Comparison of ENCODE assay signal across 22 cellular contexts in the genomic region with DNA sequence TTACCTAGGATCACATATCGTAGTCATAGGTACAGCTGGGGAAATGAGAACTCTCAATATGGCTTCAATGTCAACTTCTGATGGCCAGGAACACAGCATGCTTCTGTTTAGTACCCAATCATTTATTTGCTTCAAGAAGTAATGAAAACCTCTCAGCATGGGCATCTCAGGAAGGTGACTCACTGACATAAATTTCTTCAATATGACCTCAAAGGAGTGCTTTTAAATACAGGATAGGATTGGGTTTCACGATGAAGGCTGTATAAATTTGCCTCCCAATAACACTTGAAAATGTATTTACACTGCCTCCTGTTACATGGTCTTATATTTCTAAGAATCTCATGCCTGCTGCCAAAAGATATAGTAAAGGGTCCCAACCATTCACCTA. TPM values are rescaled to one million over a fixed set of nuclear protein-coding genes. Genes with fewer than 3 reads are reported as not detected.
"Had no signal": no experiment of that assay in that cellular context is flagged by ENCODE, and none has a peak within 500 bp of the region (broad histone marks: within the 10 kb centered on the region; RNA-seq: fewer than 3 reads in every experiment).

No MANE protein-coding gene starts in this region.

- DNase-seq: activated CD4-positive, alpha-beta T cell treated with anti-CD3 and anti-CD28 coated beads, Interleukin-2, amount 50 U/mL, for 48 hours; activated naive CD4-positive, alpha-beta T cell treated with Interleukin-2 at 50 U/mL for 16 hours; aorta; caudate nucleus; effector CD4-positive, alpha-beta T cell; heart left ventricle; left colon; nephron progenitor cell; right cardiac atrium; small intestine; stimulated activated CD4-positive, alpha-beta T cell treated with anti-CD3 and anti-CD28 coated beads, Interleukin-4, amount 100 ng/mL, for 4 hours; stimulated activated CD8-positive, alpha-beta memory T cell treated with anti-CD3 and anti-CD28 coated beads, Interleukin-4, amount 100 ng/mL, for 48 hours; stimulated activated naive CD4-positive, alpha-beta T cell treated with Interleukin-2 at 50 U/mL for 16 hours; substantia nigra; T1000; trophoblast cell; WERI-Rb-1 had no signal

- H3K36me3 Mint-ChIP-seq: mesothelial cell of epicardium had no signal

- H3K4me3 ChIP-seq: heart left ventricle, lung, prostate gland had no signal

- H3K4me1 Mint-ChIP-seq: activated T-helper 17 cell treated with anti-CD3 and anti-CD28 coated beads, Interleukin-2, amount 50 U/mL, for 72 hours; mesothelial cell of epicardium had no signal

- ATAC-seq: activated T-helper 17 cell treated with anti-CD3 and anti-CD28 coated beads, Interleukin-2, amount 50 U/mL, for 72 hours; heart left ventricle; left colon; right cardiac atrium had no signal

- H3K9me3 Mint-ChIP-seq: activated T-helper 17 cell treated with anti-CD3 and anti-CD28 coated beads, Interleukin-2, amount 50 U/mL, for 72 hours; mesothelial cell of epicardium had no signal

- FAIRE-seq: frontal cortex, small intestine had no signal

- H3K36me3 ChIP-seq: heart left ventricle, prostate gland, WERI-Rb-1 had no signal

- H3K27ac ChIP-seq: heart left ventricle, prostate gland, WERI-Rb-1 had no signal

- H3K4me3 Mint-ChIP-seq: activated T-helper 17 cell treated with anti-CD3 and anti-CD28 coated beads, Interleukin-2, amount 50 U/mL, for 72 hours; mesothelial cell of epicardium; nephron progenitor cell had no signal

- H3K9me3 ChIP-seq: heart left ventricle, prostate gland had no signal

- H3K27ac Mint-ChIP-seq: activated T-helper 17 cell treated with anti-CD3 and anti-CD28 coated beads, Interleukin-2, amount 50 U/mL, for 72 hours; mesothelial cell of epicardium; nephron progenitor cell had no signal

- H3K4me1 ChIP-seq: heart left ventricle, prostate gland had no signal

RNA-seq across cellular contexts. Expression of a gene that starts 15.1 kb away (rescaled TPM):
- total RNA-seq: activated T-helper 17 cell treated with anti-CD3 and anti-CD28 coated beads, Interleukin-2, amount 50 U/mL, for 72 hours had no signal
